ENCODE assay signal across 1 cellular context in the genomic region with DNA sequence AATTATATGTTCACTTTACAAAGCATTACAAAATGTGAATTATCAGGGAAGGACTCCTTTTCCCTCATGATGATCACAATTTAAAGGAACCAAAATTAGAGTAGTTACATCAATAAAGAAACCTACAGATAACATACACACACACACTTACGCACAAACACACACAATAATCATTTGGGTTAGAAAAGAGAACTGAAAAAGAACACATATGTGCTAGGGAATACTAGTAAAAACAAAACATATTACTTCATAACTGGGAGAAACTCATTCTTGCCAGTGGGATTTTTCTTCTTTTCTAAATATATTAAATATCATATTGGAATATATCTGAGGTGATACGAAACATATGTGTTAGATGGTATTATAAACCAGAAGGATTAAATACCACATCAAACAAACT.
TF ChIP-seq lines count a peak whose summit lies in the region.

No MANE protein-coding gene starts in this region.

TF ChIP-seq in WTC11, 78 proteins besides CTCF, POLR2A, EP300 and RAD21 (continued from another document):
- TF ChIP-seq, protein P1, sequence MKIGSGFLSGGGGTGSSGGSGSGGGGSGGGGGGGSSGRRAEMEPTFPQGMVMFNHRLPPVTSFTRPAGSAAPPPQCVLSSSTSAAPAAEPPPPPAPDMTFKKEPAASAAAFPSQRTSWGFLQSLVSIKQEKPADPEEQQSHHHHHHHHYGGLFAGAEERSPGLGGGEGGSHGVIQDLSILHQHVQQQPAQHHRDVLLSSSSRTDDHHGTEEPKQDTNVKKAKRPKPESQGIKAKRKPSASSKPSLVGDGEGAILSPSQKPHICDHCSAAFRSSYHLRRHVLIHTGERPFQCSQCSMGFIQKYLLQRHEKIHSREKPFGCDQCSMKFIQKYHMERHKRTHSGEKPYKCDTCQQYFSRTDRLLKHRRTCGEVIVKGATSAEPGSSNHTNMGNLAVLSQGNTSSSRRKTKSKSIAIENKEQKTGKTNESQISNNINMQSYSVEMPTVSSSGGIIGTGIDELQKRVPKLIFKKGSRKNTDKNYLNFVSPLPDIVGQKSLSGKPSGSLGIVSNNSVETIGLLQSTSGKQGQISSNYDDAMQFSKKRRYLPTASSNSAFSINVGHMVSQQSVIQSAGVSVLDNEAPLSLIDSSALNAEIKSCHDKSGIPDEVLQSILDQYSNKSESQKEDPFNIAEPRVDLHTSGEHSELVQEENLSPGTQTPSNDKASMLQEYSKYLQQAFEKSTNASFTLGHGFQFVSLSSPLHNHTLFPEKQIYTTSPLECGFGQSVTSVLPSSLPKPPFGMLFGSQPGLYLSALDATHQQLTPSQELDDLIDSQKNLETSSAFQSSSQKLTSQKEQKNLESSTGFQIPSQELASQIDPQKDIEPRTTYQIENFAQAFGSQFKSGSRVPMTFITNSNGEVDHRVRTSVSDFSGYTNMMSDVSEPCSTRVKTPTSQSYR (CRISPR knock-in tag; IDR thresholded peaks at IDR 0.05): no peak
- TF ChIP-seq NFYB (CRISPR knock-in tag; conservative IDR thresholded peaks at IDR 0.05; ENCODE audit: low read depth) (no peak), ZNF263 (CRISPR knock-in tag; IDR thresholded peaks at IDR 0.05; ENCODE audit: low read depth) (no peak), ZBTB21 (CRISPR knock-in tag; IDR thresholded peaks at IDR 0.05; ENCODE audit: borderline replicate concordance) (no peak), ZNF232 (CRISPR knock-in tag; IDR thresholded peaks at IDR 0.05) (no peak), FOXJ3 (CRISPR knock-in tag; IDR thresholded peaks at IDR 0.05; ENCODE audit: borderline replicate concordance) (no peak), EMX1 (CRISPR knock-in tag; IDR thresholded peaks at IDR 0.05) (no peak), TEAD1 (CRISPR knock-in tag; IDR thresholded peaks at IDR 0.05) (no peak), CREB1 (CRISPR knock-in tag; IDR thresholded peaks at IDR 0.05) (no peak), CDX4 (CRISPR knock-in tag; IDR thresholded peaks at IDR 0.05; ENCODE audit: borderline replicate concordance) (no peak), FOXP4 (CRISPR knock-in tag; IDR thresholded peaks at IDR 0.05) (no peak)
- TF ChIP-seq, protein P2, sequence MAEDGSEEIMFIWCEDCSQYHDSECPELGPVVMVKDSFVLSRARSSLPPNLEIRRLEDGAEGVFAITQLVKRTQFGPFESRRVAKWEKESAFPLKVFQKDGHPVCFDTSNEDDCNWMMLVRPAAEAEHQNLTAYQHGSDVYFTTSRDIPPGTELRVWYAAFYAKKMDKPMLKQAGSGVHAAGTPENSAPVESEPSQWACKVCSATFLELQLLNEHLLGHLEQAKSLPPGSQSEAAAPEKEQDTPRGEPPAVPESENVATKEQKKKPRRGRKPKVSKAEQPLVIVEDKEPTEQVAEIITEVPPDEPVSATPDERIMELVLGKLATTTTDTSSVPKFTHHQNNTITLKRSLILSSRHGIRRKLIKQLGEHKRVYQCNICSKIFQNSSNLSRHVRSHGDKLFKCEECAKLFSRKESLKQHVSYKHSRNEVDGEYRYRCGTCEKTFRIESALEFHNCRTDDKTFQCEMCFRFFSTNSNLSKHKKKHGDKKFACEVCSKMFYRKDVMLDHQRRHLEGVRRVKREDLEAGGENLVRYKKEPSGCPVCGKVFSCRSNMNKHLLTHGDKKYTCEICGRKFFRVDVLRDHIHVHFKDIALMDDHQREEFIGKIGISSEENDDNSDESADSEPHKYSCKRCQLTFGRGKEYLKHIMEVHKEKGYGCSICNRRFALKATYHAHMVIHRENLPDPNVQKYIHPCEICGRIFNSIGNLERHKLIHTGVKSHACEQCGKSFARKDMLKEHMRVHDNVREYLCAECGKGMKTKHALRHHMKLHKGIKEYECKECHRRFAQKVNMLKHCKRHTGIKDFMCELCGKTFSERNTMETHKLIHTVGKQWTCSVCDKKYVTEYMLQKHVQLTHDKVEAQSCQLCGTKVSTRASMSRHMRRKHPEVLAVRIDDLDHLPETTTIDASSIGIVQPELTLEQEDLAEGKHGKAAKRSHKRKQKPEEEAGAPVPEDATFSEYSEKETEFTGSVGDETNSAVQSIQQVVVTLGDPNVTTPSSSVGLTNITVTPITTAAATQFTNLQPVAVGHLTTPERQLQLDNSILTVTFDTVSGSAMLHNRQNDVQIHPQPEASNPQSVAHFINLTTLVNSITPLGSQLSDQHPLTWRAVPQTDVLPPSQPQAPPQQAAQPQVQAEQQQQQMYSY (CRISPR knock-in tag; IDR thresholded peaks at IDR 0.05): no peak
- TF ChIP-seq, protein P3, sequence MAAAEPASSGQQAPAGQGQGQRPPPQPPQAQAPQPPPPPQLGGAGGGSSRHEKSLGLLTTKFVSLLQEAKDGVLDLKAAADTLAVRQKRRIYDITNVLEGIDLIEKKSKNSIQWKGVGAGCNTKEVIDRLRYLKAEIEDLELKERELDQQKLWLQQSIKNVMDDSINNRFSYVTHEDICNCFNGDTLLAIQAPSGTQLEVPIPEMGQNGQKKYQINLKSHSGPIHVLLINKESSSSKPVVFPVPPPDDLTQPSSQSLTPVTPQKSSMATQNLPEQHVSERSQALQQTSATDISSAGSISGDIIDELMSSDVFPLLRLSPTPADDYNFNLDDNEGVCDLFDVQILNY (CRISPR knock-in tag; IDR thresholded peaks at IDR 0.05): no peak
- TF ChIP-seq, protein P4, sequence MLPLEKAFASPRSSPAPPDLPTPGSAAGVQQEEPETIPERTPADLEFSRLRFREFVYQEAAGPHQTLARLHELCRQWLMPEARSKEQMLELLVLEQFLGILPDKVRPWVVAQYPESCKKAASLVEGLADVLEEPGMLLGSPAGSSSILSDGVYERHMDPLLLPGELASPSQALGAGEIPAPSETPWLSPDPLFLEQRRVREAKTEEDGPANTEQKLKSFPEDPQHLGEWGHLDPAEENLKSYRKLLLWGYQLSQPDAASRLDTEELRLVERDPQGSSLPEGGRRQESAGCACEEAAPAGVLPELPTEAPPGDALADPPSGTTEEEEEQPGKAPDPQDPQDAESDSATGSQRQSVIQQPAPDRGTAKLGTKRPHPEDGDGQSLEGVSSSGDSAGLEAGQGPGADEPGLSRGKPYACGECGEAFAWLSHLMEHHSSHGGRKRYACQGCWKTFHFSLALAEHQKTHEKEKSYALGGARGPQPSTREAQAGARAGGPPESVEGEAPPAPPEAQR (CRISPR knock-in tag; IDR thresholded peaks at IDR 0.05): no peak
